In the genomic region with DNA sequence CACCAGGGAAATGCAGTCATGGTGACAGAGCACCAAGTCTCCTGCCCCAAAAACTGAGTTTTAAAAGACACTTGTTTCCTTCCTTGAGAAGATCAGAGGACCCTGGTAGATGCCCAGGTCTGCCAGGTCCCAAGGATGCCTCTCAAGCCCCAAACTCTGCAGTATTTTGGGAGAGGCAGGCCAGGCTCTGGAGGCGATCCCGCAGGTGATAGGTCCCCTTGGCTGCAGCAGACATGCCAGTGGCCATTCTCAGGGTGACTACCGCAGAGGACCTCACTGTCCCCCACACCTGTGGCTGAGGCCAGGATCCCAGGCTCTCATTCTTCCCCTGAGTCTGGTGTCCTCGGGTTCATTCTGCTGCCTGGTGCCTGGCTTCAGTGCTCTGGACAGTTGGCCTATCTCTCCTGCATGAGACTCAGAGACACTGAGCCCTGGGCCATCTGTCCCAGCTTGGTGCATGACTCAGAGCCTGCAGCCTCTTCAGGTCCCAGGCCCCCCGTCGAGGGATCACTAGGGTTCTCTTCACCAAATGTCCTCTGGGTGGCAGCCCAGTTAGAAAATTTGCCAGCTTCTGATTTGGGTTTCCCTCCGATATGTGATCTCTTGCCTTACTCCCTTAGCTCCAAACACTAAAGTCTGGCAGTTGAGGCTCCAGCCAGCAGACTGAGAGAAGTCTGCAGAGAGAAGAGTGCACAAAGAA, we compare ENCODE assay signal across 7 cellular contexts. TPM values are rescaled to one million over a fixed set of nuclear protein-coding genes. Genes with fewer than 3 reads are reported as not detected.
DNase-seq lines count a peak whose midpoint lies in the region; TF ChIP-seq lines count a peak whose summit lies in the region.

No MANE protein-coding gene starts in this region.

- intact Hi-C loops in sigmoid colon (cut with DNase I), result no loop called here
- intact Hi-C loops in vagina (cut with DNase I), result no loop called here

- H3K36me3 ChIP-seq in sigmoid colon (no peaks in the 10 kb centered on the region), vagina (no peaks in the 10 kb centered on the region)

- TF ChIP-seq CTCF in sigmoid colon (IDR thresholded peaks at IDR 0.05) (no peak), vagina (IDR thresholded peaks at IDR 0.05) (peak in 1 of 3 experiments; percentile 8)

- H3K4me1 ChIP-seq in sigmoid colon, result peaks cover 0 to 33% (median 14%) of the 10 kb centered on the region in 4 donors
- H3K4me1 ChIP-seq in vagina, result peaks cover 14% of the 10 kb centered on the region

- H3K4me3 ChIP-seq in sigmoid colon (no peak overlapping the region), vagina (no peak overlapping the region)

- TF ChIP-seq POLR2A in sigmoid colon (IDR thresholded peaks at IDR 0.05), result no peak
- no peak for TF ChIP-seq POLR2A in vagina (IDR thresholded peaks at IDR 0.05)

- no peak for TF ChIP-seq EP300 in sigmoid colon (IDR thresholded peaks at IDR 0.05)

- H3K9me3 ChIP-seq in sigmoid colon (no peaks in the 10 kb centered on the region), vagina (no peaks in the 10 kb centered on the region)

- H3K27ac ChIP-seq in sigmoid colon, result no peak overlapping the region
- no peak overlapping the region for H3K27ac ChIP-seq in vagina

- no peaks in the 10 kb centered on the region for H3K27me3 ChIP-seq in sigmoid colon
- H3K27me3 ChIP-seq in vagina, result no peaks in the 10 kb centered on the region

- WGBS in sigmoid colon, 2 donors, result 79 to 85% methylated on average over 7 of the region's 7 CpGs

- DNase-seq in H4 (ENCODE audit: low spot score) (peak; percentile 56), NCI-H446 (lab: John Stamatoyannopoulos, UW) (peak; percentile 6 to 76), dedifferentiated amniotic fluid mesenchymal stem cell (ENCODE audit: extremely low spot score) (peak; percentile 39), sigmoid colon (peak; percentile 66), GM19238 (ENCODE audit: insufficient read length, low spot score) (no peak), vagina (ENCODE audit: extremely low spot score in 2 of 2) (no peak), RPMI8226 (no peak)

RNA-seq across cellular contexts. Expression of gene GARNL3, which starts 59.7 kb away (rescaled TPM):
- 0.21 and 1.1 TPM in 2 replicates for total RNA-seq in H4 (2014; rRNA removed; shearing (Covaris generic))
- total RNA-seq in sigmoid colon (10 to 100 TPM; 10.2 to 28.0 (median 17.6) TPM), vagina (31.4 TPM)
- 1 to 10 TPM in 2 of 3 donors, under 1 TPM in 1; 0.92 to 4.8 (median 3.0) TPM for polyA plus RNA-seq in sigmoid colon

Comparison
In these comparisons a context has a peak if more than half of its experiments do, and no peak if none do; other contexts are left out.
1. DNase-seq: peak in H4 (single experiment), NCI-H446 (2 of 2), dedifferentiated amniotic fluid mesenchymal stem cell (single experiment) and sigmoid colon (single experiment); none in GM19238 (single experiment), vagina (0 of 2) and RPMI8226 (single experiment).